25 cellular contexts compared by ENCODE assay signal in the genomic region with DNA sequence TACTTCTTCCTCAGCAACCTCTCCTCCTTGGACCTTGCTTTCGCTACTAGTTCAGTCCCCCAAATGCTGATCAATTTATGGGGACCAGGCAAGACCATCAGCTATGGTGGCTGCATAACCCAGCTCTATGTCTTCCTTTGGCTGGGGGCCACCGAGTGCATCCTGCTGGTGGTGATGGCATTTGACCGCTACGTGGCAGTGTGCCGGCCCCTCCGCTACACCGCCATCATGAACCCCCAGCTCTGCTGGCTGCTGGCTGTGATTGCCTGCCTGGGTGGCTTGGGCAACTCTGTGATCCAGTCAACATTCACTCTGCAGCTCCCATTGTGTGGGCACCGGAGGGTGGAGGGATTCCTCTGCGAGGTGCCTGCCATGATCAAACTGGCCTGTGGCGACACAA. TPM values are rescaled to one million over a fixed set of nuclear protein-coding genes. Genes with fewer than 3 reads are reported as not detected.
A peak's percentile ranks its signal among the peaks of the same experiment; 100 is the strongest.
DNase-seq lines count a peak whose midpoint lies in the region; ATAC-seq and TF ChIP-seq lines count a peak whose summit lies in the region.
"Had no signal": no experiment of that assay in that cellular context is flagged by ENCODE, and none has a peak within 500 bp of the region (broad histone marks: within the 10 kb centered on the region; RNA-seq: fewer than 3 reads in every experiment).

No MANE protein-coding gene starts in this region.

- H3K36me3 ChIP-seq in BE2C (no peaks in the 10 kb centered on the region), MM.1S (replicated peaks; ENCODE audit: insufficient read depth, low read length) (no peaks in the 10 kb centered on the region)
- H3K36me3 ChIP-seq: BLaER1, SJCRH30 had no signal

- no peaks in the 10 kb centered on the region for H3K79me2 ChIP-seq in MM.1S (ENCODE audit: low read length)

- H3K27ac ChIP-seq in 22Rv1 (no peak overlapping the region), MM.1S (ENCODE audit: low read length) (no peak overlapping the region)
- H3K27ac ChIP-seq: BLaER1, GM23248, PC-9, SJCRH30 had no signal

- H3F3A ChIP-seq in MM.1S (ENCODE audit: insufficient read depth, low read length) = no peaks in the 10 kb centered on the region

- no peak for ATAC-seq in HG03378 (IDR thresholded peaks at IDR 0.05; ENCODE audit: unreplicated experiment)
- ATAC-seq in GM19035 (IDR thresholded peaks at IDR 0.05; ENCODE audit: unreplicated experiment) = no peak
- ATAC-seq: Right ventricle myocardium inferior had no signal

- H3K4me1 ChIP-seq in BE2C = no peaks in the 10 kb centered on the region
- H3K4me1 ChIP-seq in MM.1S (ENCODE audit: low read length) = no peaks in the 10 kb centered on the region

- H3K9me3 ChIP-seq in BE2C (no peaks in the 10 kb centered on the region), MM.1S (replicated peaks; ENCODE audit: insufficient read depth, low read length) (no peaks in the 10 kb centered on the region)
- H3K9me3 ChIP-seq: SJCRH30 had no signal

- no peaks in the 10 kb centered on the region for H3K9me2 ChIP-seq in MM.1S (replicated peaks; ENCODE audit: insufficient read depth, low read length)

- TF ChIP-seq CTCF in 22Rv1 (IDR thresholded peaks at IDR 0.05) (peak; percentile 68), BE2C (IDR thresholded peaks at IDR 0.05; ENCODE audit: low read depth, low read length) (peak; percentile 56), MM.1S (IDR thresholded peaks at IDR 0.05; ENCODE audit: low read length) (0 out of 2 replicates have a peak, but pooled peaks have one; percentile 10)

- peaks cover 45% of the 10 kb centered on the region for H3K27me3 ChIP-seq in BE2C
- no peaks in the 10 kb centered on the region; the same call in 1 of the 2 replicates for H3K27me3 ChIP-seq in MM.1S (replicated peaks; ENCODE audit: insufficient read depth, low read length)
- H3K27me3 ChIP-seq: BLaER1, SJCRH30 had no signal

- in situ Hi-C loops in SK-MEL-5 (cut with HindIII; ENCODE audit: low pct_unique_long_range_greater_than_20kb, low sequenced_read_pairs) = no loop called here

- H3K4me3 ChIP-seq in BE2C (ENCODE audit: low read depth, low read length) (no peak overlapping the region), MM.1S (ENCODE audit: low read length) (no peak overlapping the region)
- H3K4me3 ChIP-seq: BLaER1, GM23248, PC-9, SJCRH30 had no signal

- H3K9ac ChIP-seq in MM.1S (ENCODE audit: low read length) = no peak overlapping the region
- H3K9ac ChIP-seq: BLaER1, GM23248 had no signal

- H3K4me2 ChIP-seq in MM.1S (ENCODE audit: low read depth, low read length) = no peak overlapping the region
- H3K4me2 ChIP-seq: BLaER1, PC-9 had no signal

- H4K20me1 ChIP-seq in MM.1S (ENCODE audit: insufficient read depth, low read length) = no peaks in the 10 kb centered on the region
- H4K20me1 ChIP-seq: BLaER1 had no signal

- DNase-seq in BE2C = peak; percentile 57
- DNase-seq in MM.1S = no peak
- peak; percentile 16 for DNase-seq in SK-MEL-5 (ENCODE audit: low read depth, low spot score)
- DNase-seq in T-helper 2 cell = no peak
- DNase-seq: CD4-positive, alpha-beta T cell; DMS79; GF-D8; GM23248; H7; NCI-H1092 treated with DMSO at 0.1 percent for 48 hours; NCI-H1436; NCI-H1930; NCI-H2107; NCI-H526 treated with DMSO at 0.1 percent for 48 hours; PC-9; SJCRH30; T-helper 1 cell had no signal

- no peak overlapping the region for H2AFZ ChIP-seq in MM.1S (ENCODE audit: low read length)
- H2AFZ ChIP-seq: GM23248, PC-9 had no signal

RNA-seq across cellular contexts. Expression of gene OR2C1, which starts 0.4 kb away (rescaled TPM):
- not detected for polyA plus RNA-seq in BE2C (2012; ENCODE audit: insufficient read depth, insufficient read length, low read depth)
- total RNA-seq in SK-MEL-5 (2014; rRNA removed; shearing (Covaris generic)) = not detected in 2 replicates
- polyA plus RNA-seq in SK-MEL-5 (2015; cell fraction: cytosol; rRNA removed) = not detected in 2 replicates
- polyA plus RNA-seq in SK-MEL-5 (2015; cell fraction: nucleus; rRNA removed) = not detected in 2 replicates
- total RNA-seq: CD4-positive, alpha-beta T cell; GM23248; H7; NCI-H460; PC-9; Right ventricle myocardium inferior; RPMI7951; SJCRH30 had no signal
- polyA plus RNA-seq: GM23248, IgD-negative memory B cell had no signal

RNA-seq across cellular contexts. Expression of gene ZSCAN32, which starts 44.7 kb away (rescaled TPM):
- 23.3 TPM for polyA plus RNA-seq in BE2C (2012; ENCODE audit: insufficient read depth, insufficient read length, low read depth)
- total RNA-seq in SK-MEL-5 (2014; rRNA removed; shearing (Covaris generic)) = 9.0 and 13.3 TPM in 2 replicates
- 8.3 and 12.2 TPM in 2 replicates for polyA plus RNA-seq in SK-MEL-5 (2015; cell fraction: cytosol; rRNA removed)
- 20.3 and 22.7 TPM in 2 replicates for polyA plus RNA-seq in SK-MEL-5 (2015; cell fraction: nucleus; rRNA removed)

RNA-seq across cellular contexts. Expression of gene ZNF174, which starts 44.9 kb away (rescaled TPM):
- 7.5 TPM for polyA plus RNA-seq in BE2C (2012; ENCODE audit: insufficient read depth, insufficient read length, low read depth)
- 11.6 and 13.4 TPM in 2 replicates for total RNA-seq in SK-MEL-5 (2014; rRNA removed; shearing (Covaris generic))
- polyA plus RNA-seq in SK-MEL-5 (2015; cell fraction: cytosol; rRNA removed) = 13.8 and 14.9 TPM in 2 replicates
- polyA plus RNA-seq in SK-MEL-5 (2015; cell fraction: nucleus; rRNA removed) = 20.3 and 24.7 TPM in 2 replicates

RNA-seq across cellular contexts. Expression of gene ZNF75A, which starts 50.8 kb away (rescaled TPM):
- 57.5 TPM for polyA plus RNA-seq in BE2C (2012; ENCODE audit: insufficient read depth, insufficient read length, low read depth)
- total RNA-seq in SK-MEL-5 (2014; rRNA removed; shearing (Covaris generic)) = 17.2 and 17.6 TPM in 2 replicates
- 8.9 and 13.6 TPM in 2 replicates for polyA plus RNA-seq in SK-MEL-5 (2015; cell fraction: cytosol; rRNA removed)
- polyA plus RNA-seq in SK-MEL-5 (2015; cell fraction: nucleus; rRNA removed) = 25.6 and 36.9 TPM in 2 replicates

RNA-seq across cellular contexts. Expression of gene TIGD7, which starts 50.9 kb away (rescaled TPM):
- polyA plus RNA-seq in BE2C (2012; ENCODE audit: insufficient read depth, insufficient read length, low read depth) = 5.1 TPM
- 2.8 and 3.6 TPM in 2 replicates for total RNA-seq in SK-MEL-5 (2014; rRNA removed; shearing (Covaris generic))
- 1.7 and 2.1 TPM in 2 replicates for polyA plus RNA-seq in SK-MEL-5 (2015; cell fraction: cytosol; rRNA removed)
- 5.0 TPM in 2 replicates for polyA plus RNA-seq in SK-MEL-5 (2015; cell fraction: nucleus; rRNA removed)

Comparison
In these comparisons a context has a peak if more than half of its experiments do, and no peak if none do; other contexts are left out.
1. CTCF ChIP-seq: peak in every context shown above with its lines; median percentile 68 in 22Rv1; 56 in BE2C; 10 in MM.1S.
2. DNase-seq: peak in BE2C (single experiment) and SK-MEL-5 (single experiment); none in MM.1S (single experiment) and T-helper 2 cell (0 of 5).